8 cellular contexts compared by ENCODE assay signal in the genomic region with DNA sequence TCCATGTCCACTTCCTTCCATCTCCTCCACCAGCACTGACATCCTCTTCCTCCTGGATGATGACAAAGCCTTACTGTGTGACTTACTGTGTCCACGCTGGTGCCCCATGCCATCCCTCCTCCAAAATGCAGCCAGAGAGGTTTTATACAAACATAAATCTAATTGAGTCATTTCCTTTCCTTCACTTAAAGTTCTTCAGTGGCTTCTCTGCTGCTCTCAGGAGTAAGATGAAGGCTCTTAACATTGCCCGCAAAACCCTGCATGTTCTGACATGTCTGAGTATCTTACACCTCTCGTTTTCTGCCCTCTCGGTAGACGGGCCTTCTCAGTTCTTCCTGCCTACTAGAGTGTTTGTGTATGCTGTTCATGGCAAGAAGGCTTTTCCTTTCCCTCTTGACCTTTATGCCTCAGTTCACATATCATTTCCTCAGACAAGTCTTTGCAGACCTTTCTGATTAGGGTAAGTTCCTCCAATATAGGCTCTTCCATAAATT.
A peak's percentile ranks its signal among the peaks of the same experiment; 100 is the strongest.
DNase-seq lines count a peak whose midpoint lies in the region; ATAC-seq, FAIRE-seq and TF ChIP-seq lines count a peak whose summit lies in the region.

No MANE protein-coding gene starts in this region.

- no peaks in the 10 kb centered on the region for H3K9me2 ChIP-seq in hepatocyte (replicated peaks; ENCODE audit: insufficient read depth)

- no peaks in the 10 kb centered on the region for H4K20me1 ChIP-seq in hepatocyte (ENCODE audit: insufficient read depth, poor library complexity, severe bottlenecking)

- no peaks in the 10 kb centered on the region for H3K36me3 ChIP-seq in hepatocyte (replicated peaks; ENCODE audit: insufficient read depth, low read depth)

- H3K27me3 ChIP-seq in AG04450 (ENCODE audit: control insufficient read depth, insufficient read depth, low read length) = no peaks in the 10 kb centered on the region
- no peaks in the 10 kb centered on the region for H3K27me3 ChIP-seq in hepatocyte

- POLR2A ChIA-PET in AG04450 (lab: Yijun Ruan, JAX) = no interaction called here

- no peaks in the 10 kb centered on the region for H3K9me3 ChIP-seq in AG04450 (ENCODE audit: control insufficient read depth, insufficient read depth, low read length)
- H3K9me3 ChIP-seq in hepatocyte (ENCODE audit: low read depth) = no peaks in the 10 kb centered on the region

- no peaks in the 10 kb centered on the region for H3K4me1 ChIP-seq in hepatocyte (ENCODE audit: insufficient read depth)

- TF ChIP-seq CTCF in AG04450 (IDR thresholded peaks at IDR 0.05; ENCODE audit: low read depth, low read length) (no peak), D721Med (IDR thresholded peaks at IDR 0.05; ENCODE audit: insufficient read depth, missing control alignments) (no peak), hepatocyte (IDR thresholded peaks at IDR 0.05; ENCODE audit: poor library complexity) (no peak)

- no peak overlapping the region for H3K4me2 ChIP-seq in hepatocyte

- ATAC-seq in GM19025 (IDR thresholded peaks at IDR 0.05; ENCODE audit: low read depth, unreplicated experiment) (peak; percentile 73), HG03045 (IDR thresholded peaks at IDR 0.05; ENCODE audit: unreplicated experiment) (peak; percentile 43), SK-N-SH treated with all-trans-retinoic acid at 6 μM for 48 hours (peak; percentile 59)

- H3K4me3 ChIP-seq in AG04450 (ENCODE audit: low read depth, low read length) = no peak overlapping the region
- H3K4me3 ChIP-seq in hepatocyte = no peak overlapping the region

- H2AFZ ChIP-seq in hepatocyte = no peak overlapping the region

- DNase-seq in AG04450 (ENCODE audit: low read depth, low spot score) = no peak
- no peak for DNase-seq in D721Med (ENCODE audit: insufficient read length, low spot score)
- no peak for DNase-seq in hepatocyte (ENCODE audit: low spot score)
- DNase-seq in NCI-H2107 (lab: John Stamatoyannopoulos, UW) = no peak
- no peak for DNase-seq in NCI-H2196 treated with DMSO at 0.1 percent for 48 hours (lab: John Stamatoyannopoulos, UW; ENCODE audit: unreplicated experiment)

- H3K27ac ChIP-seq in AG04450 (ENCODE audit: low read depth, low read length) = peak overlapping the region; percentile 0
- no peak overlapping the region for H3K27ac ChIP-seq in hepatocyte

- H3K79me2 ChIP-seq in hepatocyte = no peaks in the 10 kb centered on the region

- CTCF ChIA-PET in AG04450 (lab: Charles Lee) = no interaction called here

- no peak for FAIRE-seq in D721Med (lab: Jason Lieb, UNC)

- WGBS in hepatocyte (ENCODE audit: low lambda C conversion rate, missing lambda C conversion rate) = 81% methylated on average over 5 of the region's 5 CpGs

TF ChIP-seq in SK-N-SH treated with all-trans-retinoic acid at 6 μM for 48 hours, 23 proteins besides CTCF, POLR2A, EP300 and RAD21 (continues in another document):
- TF ChIP-seq TCF4 (CRISPR knock-in tag; IDR thresholded peaks at IDR 0.05; ENCODE audit: borderline replicate concordance) = no peak
- no peak for TF ChIP-seq ESRRG (CRISPR knock-in tag; IDR thresholded peaks at IDR 0.05)
- TF ChIP-seq ZFP30 (CRISPR knock-in tag; IDR thresholded peaks at IDR 0.05) = no peak
- TF ChIP-seq ZFP3 (CRISPR knock-in tag; IDR thresholded peaks at IDR 0.05) = no peak
- TF ChIP-seq OSR1 (CRISPR knock-in tag; IDR thresholded peaks at IDR 0.05) = no peak
- TF ChIP-seq ZNF8 (CRISPR knock-in tag; IDR thresholded peaks at IDR 0.05) = no peak
- TF ChIP-seq CSRNP3 (CRISPR knock-in tag; IDR thresholded peaks at IDR 0.05) = no peak
- TF ChIP-seq TOX (CRISPR knock-in tag; IDR thresholded peaks at IDR 0.05; ENCODE audit: borderline replicate concordance) = no peak
- no peak for TF ChIP-seq ZNF565 (CRISPR knock-in tag; conservative IDR thresholded peaks at IDR 0.05; ENCODE audit: low read depth)
- TF ChIP-seq, protein P1, sequence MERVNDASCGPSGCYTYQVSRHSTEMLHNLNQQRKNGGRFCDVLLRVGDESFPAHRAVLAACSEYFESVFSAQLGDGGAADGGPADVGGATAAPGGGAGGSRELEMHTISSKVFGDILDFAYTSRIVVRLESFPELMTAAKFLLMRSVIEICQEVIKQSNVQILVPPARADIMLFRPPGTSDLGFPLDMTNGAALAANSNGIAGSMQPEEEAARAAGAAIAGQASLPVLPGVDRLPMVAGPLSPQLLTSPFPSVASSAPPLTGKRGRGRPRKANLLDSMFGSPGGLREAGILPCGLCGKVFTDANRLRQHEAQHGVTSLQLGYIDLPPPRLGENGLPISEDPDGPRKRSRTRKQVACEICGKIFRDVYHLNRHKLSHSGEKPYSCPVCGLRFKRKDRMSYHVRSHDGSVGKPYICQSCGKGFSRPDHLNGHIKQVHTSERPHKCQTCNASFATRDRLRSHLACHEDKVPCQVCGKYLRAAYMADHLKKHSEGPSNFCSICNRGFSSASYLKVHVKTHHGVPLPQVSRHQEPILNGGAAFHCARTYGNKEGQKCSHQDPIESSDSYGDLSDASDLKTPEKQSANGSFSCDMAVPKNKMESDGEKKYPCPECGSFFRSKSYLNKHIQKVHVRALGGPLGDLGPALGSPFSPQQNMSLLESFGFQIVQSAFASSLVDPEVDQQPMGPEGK (CRISPR knock-in tag; IDR thresholded peaks at IDR 0.05; ENCODE audit: borderline replicate concordance) = no peak
- TF ChIP-seq TSHZ2 (CRISPR knock-in tag; IDR thresholded peaks at IDR 0.05) = no peak
- no peak for TF ChIP-seq PPARA (CRISPR knock-in tag; IDR thresholded peaks at IDR 0.05; ENCODE audit: borderline replicate concordance)
- no peak for TF ChIP-seq GLIS3 (CRISPR knock-in tag; IDR thresholded peaks at IDR 0.05)
- TF ChIP-seq ZC3H10 (CRISPR knock-in tag; IDR thresholded peaks at IDR 0.05) = no peak
- TF ChIP-seq CSDC2 (CRISPR knock-in tag; IDR thresholded peaks at IDR 0.05) = no peak
- no peak for TF ChIP-seq RARB (CRISPR knock-in tag; IDR thresholded peaks at IDR 0.05)
- no peak for TF ChIP-seq SNAI2 (CRISPR knock-in tag; IDR thresholded peaks at IDR 0.05)
- no peak for TF ChIP-seq CREB5 (CRISPR knock-in tag; IDR thresholded peaks at IDR 0.05; ENCODE audit: low read depth)
- TF ChIP-seq POU6F1 (CRISPR knock-in tag; IDR thresholded peaks at IDR 0.05; ENCODE audit: borderline replicate concordance, low read depth) = no peak
